ENCODE assay signal across 13 cellular contexts in genomic region chr4:110959041-110959643, GRCh38.
A peak's percentile ranks its signal among the peaks of the same experiment; 100 is the strongest.
DNase-seq lines count a peak whose midpoint lies in the region; ATAC-seq, FAIRE-seq and TF ChIP-seq lines count a peak whose summit lies in the region.
"Had no signal": no experiment of that assay in that cellular context is flagged by ENCODE, and none has a peak within 500 bp of the region (broad histone marks: within the 10 kb centered on the region; RNA-seq: fewer than 3 reads in every experiment).

No MANE protein-coding gene starts in this region.

- CTCF ChIA-PET in Caco-2 (lab: Charles Lee), result interaction anchor here (0.9 kb wide), 2 partner anchors 323 to 334 kb away, joined by 3 to 6 read pairs; no protein-coding TSS in a partner anchor
- CTCF ChIA-PET in HepG2 (lab: Yijun Ruan, JAX; ENCODE audit: low intra/inter-chr PET ratio, low total read pairs), result interaction anchor here (1.6 kb wide), 1 partner anchor 328 kb away, joined by 5 read pairs; no protein-coding TSS in a partner anchor

- POLR2A ChIA-PET in Caco-2 (lab: Charles Lee) (interaction anchor here (0.6 to 0.7 kb wide), 2 partner anchors 138 to 319 kb away, joined by 3 to 4 read pairs; no protein-coding TSS in a partner anchor), HepG2 (lab: Yijun Ruan, JAX) (no interaction called here)

- TF ChIP-seq CTCF in Caco-2 (IDR thresholded peaks at IDR 0.05; ENCODE audit: insufficient read depth in 1 of 2, low read depth in 1 of 2, low read length in 1 of 2, severe bottlenecking in 1 of 2, unreplicated experiment in 1 of 2) (peak; percentile 22 to 27), HepG2 (CRISPR knock-in tag; IDR thresholded peaks at IDR 0.05) (peak; percentile 23; the same call in 1 of the 2 replicates)

- H3K4me2 ChIP-seq in HepG2 (ENCODE audit: low read depth, low read length), result no peak overlapping the region

- no peak for TF ChIP-seq RAD21 in HepG2 (CRISPR knock-in tag; IDR thresholded peaks at IDR 0.05)

- H3K4me1 ChIP-seq in Caco-2 (peaks cover 48% of the 10 kb centered on the region), HepG2 (ENCODE audit: insufficient read depth, low read length) (no peaks in the 10 kb centered on the region)

- no peak overlapping the region for H3K4me3 Mint-ChIP-seq in Caco-2 (ENCODE audit: unreplicated experiment)
- H3K4me3 Mint-ChIP-seq: activated naive CD4-positive, alpha-beta T cell treated with anti-CD3 and anti-CD28 coated beads, Interleukin-2, amount 50 U/mL, for 24 hours; T-helper 2 cell treated with Interferon-gamma antibody and Interleukin-4, amounts not matched to agents 5 μg/mL and 100 μg/mL, for 36 hours had no signal

- H3K9me3 Mint-ChIP-seq in Caco-2 (ENCODE audit: unreplicated experiment), result no peaks in the 10 kb centered on the region
- H3K9me3 Mint-ChIP-seq: activated naive CD4-positive, alpha-beta T cell treated with anti-CD3 and anti-CD28 coated beads, Interleukin-2, amount 50 U/mL, for 24 hours; T-helper 2 cell treated with Interferon-gamma antibody and Interleukin-4, amounts not matched to agents 5 μg/mL and 100 μg/mL, for 36 hours had no signal

- ATAC-seq in HG02610 (IDR thresholded peaks at IDR 0.05; ENCODE audit: unreplicated experiment) (peak; percentile 41), HepG2 (no peak), Right ventricle myocardium inferior (no peak), GM18907 (IDR thresholded peaks at IDR 0.05; ENCODE audit: unreplicated experiment) (no peak)

- TF ChIP-seq EP300 in HepG2 (IDR thresholded peaks at IDR 0.05; ENCODE audit: low read depth in 2 of 2, low read length in 2 of 2) (no peak), HepG2 (CRISPR knock-in tag; IDR thresholded peaks at IDR 0.05; ENCODE audit: borderline replicate concordance) (no peak)

- no peaks in the 10 kb centered on the region for H3K27me3 Mint-ChIP-seq in Caco-2 (ENCODE audit: insufficient read depth, unreplicated experiment)
- H3K27me3 Mint-ChIP-seq: activated naive CD4-positive, alpha-beta T cell treated with anti-CD3 and anti-CD28 coated beads, Interleukin-2, amount 50 U/mL, for 24 hours had no signal

- no peak for DNase-seq in Caco-2
- DNase-seq in HepG2 (ENCODE audit: low spot score), result peak; percentile 1
- DNase-seq in cortex of kidney (lab: John Stamatoyannopoulos, UW), result no peak
- no peak for DNase-seq in Right ventricle myocardium inferior (ENCODE audit: missing footprints)
- no peak for DNase-seq in germinal center (ENCODE audit: low spot score)
- DNase-seq: MG63 had no signal

- no peak overlapping the region for H3K27ac ChIP-seq in HepG2 (ENCODE audit: extremely low read length, insufficient read depth, low read length)

- H3K4me3 ChIP-seq in Caco-2 (ENCODE audit: low read depth, low read length), result no peak overlapping the region
- no peak overlapping the region for H3K4me3 ChIP-seq in HepG2 (replicated peaks in 1 of 3; ENCODE audit: insufficient read depth in 1 of 3, low read depth in 2 of 3, low read length in 3 of 3)
- H3K4me3 ChIP-seq: MG63 had no signal

- H4K20me1 ChIP-seq in HepG2 (ENCODE audit: insufficient read depth, low read length), result no peaks in the 10 kb centered on the region

- no peaks in the 10 kb centered on the region for H3K79me2 ChIP-seq in HepG2 (ENCODE audit: insufficient read depth, low read length)

- no peak overlapping the region for H3K27ac Mint-ChIP-seq in Caco-2 (ENCODE audit: unreplicated experiment)
- H3K27ac Mint-ChIP-seq: activated naive CD4-positive, alpha-beta T cell treated with anti-CD3 and anti-CD28 coated beads, Interleukin-2, amount 50 U/mL, for 24 hours; T-helper 2 cell treated with Interferon-gamma antibody and Interleukin-4, amounts not matched to agents 5 μg/mL and 100 μg/mL, for 36 hours had no signal

- FAIRE-seq in TTC549 (lab: Jason Lieb, UNC) (peak; percentile 94), HepG2 (lab: Jason Lieb, UNC) (no peak)
- FAIRE-seq: GM12892, H54 had no signal

- BruUV-seq in Caco-2 (replicated peaks; lab: Mats Ljungman, UMichigan) (no TSS peak), HepG2 (replicated peaks; lab: Mats Ljungman, UMichigan) (no TSS peak)

- H3K36me3 ChIP-seq in Caco-2 (ENCODE audit: control insufficient read depth, insufficient read depth, low read length), result no peaks in the 10 kb centered on the region
- no peaks in the 10 kb centered on the region for H3K36me3 ChIP-seq in HepG2 (replicated peaks in 1 of 2; ENCODE audit: control insufficient read depth in 1 of 2, insufficient read depth in 2 of 2, low read length in 2 of 2)
- H3K36me3 ChIP-seq: MG63 had no signal

- intact Hi-C loops in Caco-2 (cut with micrococcal nuclease; ENCODE audit: unreplicated experiment) (loop anchor here (1.0 to 10.0 kb wide), 5 partner anchors 104 to 442 kb away; partner anchors contain the start of gene PITX2), HepG2 (cut with micrococcal nuclease; ENCODE audit: unreplicated experiment) (loop anchor here (2.0 kb wide), 1 partner anchor 326 kb away; no protein-coding TSS in a partner anchor), Right ventricle myocardium inferior (cut with DNase I) (no loop called here)

- no peak for TF ChIP-seq POLR2A in HepG2 (IDR thresholded peaks at IDR 0.05; ENCODE audit: insufficient read depth in 1 of 2, low read depth in 2 of 2, low read length in 2 of 2)

- no peak overlapping the region for H2AFZ ChIP-seq in HepG2 (ENCODE audit: low read length)

- H3K36me3 Mint-ChIP-seq in Caco-2 (ENCODE audit: insufficient read depth, unreplicated experiment), result no peaks in the 10 kb centered on the region
- H3K36me3 Mint-ChIP-seq: activated naive CD4-positive, alpha-beta T cell treated with anti-CD3 and anti-CD28 coated beads, Interleukin-2, amount 50 U/mL, for 24 hours had no signal

- no peaks in the 10 kb centered on the region for H3K27me3 ChIP-seq in Caco-2 (replicated peaks; ENCODE audit: control insufficient read depth, insufficient read depth, low read length)
- no peaks in the 10 kb centered on the region for H3K27me3 ChIP-seq in HepG2 (ENCODE audit: control insufficient read depth in 1 of 2, insufficient read depth in 2 of 2, low read length in 2 of 2)
- H3K27me3 ChIP-seq: MG63 had no signal

- in situ Hi-C loops in HepG2 (cut with HindIII; ENCODE audit: extremely low pct_ligation_motif_present, low pct_unique_long_range_greater_than_20kb), result no loop called here

- no peak overlapping the region for H3K9ac ChIP-seq in HepG2 (ENCODE audit: insufficient read depth, low read depth, low read length)

- H3K4me1 Mint-ChIP-seq in Caco-2 (ENCODE audit: low read depth, unreplicated experiment), result peaks cover 7% of the 10 kb centered on the region
- H3K4me1 Mint-ChIP-seq: activated naive CD4-positive, alpha-beta T cell treated with anti-CD3 and anti-CD28 coated beads, Interleukin-2, amount 50 U/mL, for 24 hours had no signal

- H3K9me3 ChIP-seq in Caco-2, result no peaks in the 10 kb centered on the region
- H3K9me3 ChIP-seq in HepG2 (ENCODE audit: low read length), result no peaks in the 10 kb centered on the region
- H3K9me3 ChIP-seq: MG63 had no signal

TF ChIP-seq in HepG2, 621 proteins besides CTCF, POLR2A, EP300 and RAD21:
- TF ChIP-seq STAG1 (CRISPR knock-in tag; IDR thresholded peaks at IDR 0.05) (peak; percentile 51), ONECUT2 (CRISPR knock-in tag; IDR thresholded peaks at IDR 0.05) (no peak)
